In the genomic region with DNA sequence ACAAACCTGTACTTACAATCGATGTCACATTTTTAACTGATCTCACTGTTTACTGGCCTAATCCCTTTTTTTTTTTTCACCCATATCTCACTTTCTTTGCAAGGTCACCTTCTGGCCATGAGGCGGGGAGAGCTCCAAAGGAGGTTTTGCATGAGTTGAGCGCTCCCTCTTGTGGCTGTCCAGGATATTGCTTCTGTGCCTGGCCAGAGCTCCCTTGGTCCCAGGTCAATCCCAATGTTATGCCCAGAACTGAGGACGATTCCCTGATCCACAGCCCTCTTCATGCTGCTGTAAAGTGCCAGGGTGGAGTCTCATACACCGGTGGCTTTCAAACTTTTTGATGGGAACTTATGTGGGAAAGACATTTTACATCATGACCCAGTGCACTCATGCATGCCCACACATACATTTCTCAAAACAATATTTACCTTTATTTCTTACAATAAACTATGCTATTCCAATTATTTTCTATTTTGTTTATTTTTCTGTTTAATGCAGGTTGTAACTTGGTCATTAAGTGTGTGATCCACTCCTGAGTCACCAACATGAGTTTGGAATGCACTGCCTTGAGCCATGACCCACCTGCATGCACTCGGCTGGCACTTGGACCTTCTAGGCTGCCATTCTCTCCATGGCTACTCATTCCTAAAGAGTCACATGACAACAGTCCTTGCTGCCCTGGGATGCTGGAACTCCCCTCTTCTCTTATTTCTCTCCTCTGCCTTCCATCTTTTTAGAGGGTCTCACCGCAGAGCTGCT, we compare ENCODE assay signal across 7 cellular contexts. TPM values are rescaled to one million over a fixed set of nuclear protein-coding genes. Genes with fewer than 3 reads are reported as not detected.
DNase-seq lines count a peak whose midpoint lies in the region; ATAC-seq, FAIRE-seq and TF ChIP-seq lines count a peak whose summit lies in the region.

No MANE protein-coding gene starts in this region.

- no peaks in the 10 kb centered on the region for H3K9me3 Mint-ChIP-seq in activated CD4-positive, alpha-beta memory T cell treated with anti-CD3 and anti-CD28 coated beads, Interleukin-2, amount 10 ng/mL, durations not matched to agents 7 days and 5 days
- H3K9me3 Mint-ChIP-seq in mesothelial cell of epicardium = peaks cover 3% of the 10 kb centered on the region

- CTCF ChIA-PET in activated CD4-positive, alpha-beta memory T cell treated with anti-CD3 and anti-CD28 coated beads, Interleukin-2, amount 10 ng/mL, durations not matched to agents 7 days and 5 days (lab: Charles Lee) = interaction anchor here (0.6 to 7.8 kb wide), 59 partner anchors 8 to 567 kb away, joined by 3 to 313 read pairs (median 4); partner anchors contain the start of genes RTP2, RTP4 and SST
- CTCF ChIA-PET in H1 (lab: Charles Lee; ENCODE audit: partially characterized antibody) = interaction anchor here (0.6 to 20.1 kb wide), 96 partner anchors 8 to 1344 kb away, joined by 3 to 947 read pairs (median 5); partner anchors contain the start of genes RPL39L, RTP1, RTP2 and RTP4

- no peak overlapping the region for H2BK15ac ChIP-seq in H1 (ENCODE audit: low read length)

- TF ChIP-seq EP300 in H1 (IDR thresholded peaks at IDR 0.05; ENCODE audit: borderline replicate concordance in 1 of 2, low read depth in 2 of 2, low read length in 2 of 2) = no peak

- DNase-seq in GM13976 (ENCODE audit: low spot score) = peak; percentile 67
- peak; percentile 10 for DNase-seq in NCI-H748 treated with DMSO at 0.1 percent for 48 hours (lab: John Stamatoyannopoulos, UW)
- peak; percentile 68 for DNase-seq in activated CD4-positive, alpha-beta memory T cell treated with anti-CD3 and anti-CD28 coated beads, Interleukin-2, amount 10 ng/mL, durations not matched to agents 7 days and 5 days
- DNase-seq in H1 (ENCODE audit: low read depth in 1 of 2, low spot score in 2 of 2) = peak; percentile 63 to 96
- DNase-seq in mesothelial cell of epicardium (ENCODE audit: low spot score in 2 of 2, unreplicated experiment in 2 of 2) = peak; percentile 54 to 82
- DNase-seq in stimulated activated CD8-positive, alpha-beta memory T cell treated with anti-CD3 and anti-CD28 coated beads, Interleukin-4, amount 100 ng/mL, for 1 hour (ENCODE audit: low read depth in 2 of 2, low spot score in 1 of 2) = peak; percentile 27 to 42

- no peak overlapping the region for H3K14ac ChIP-seq in H1 (ENCODE audit: insufficient read length)

- H4K8ac ChIP-seq in H1 (ENCODE audit: extremely low read depth, insufficient read depth, low read length) = no peak overlapping the region

- H4K91ac ChIP-seq in H1 (replicated peaks; ENCODE audit: insufficient read length, low read length) = no peak overlapping the region

- H3K27ac ChIP-seq in H1 (ENCODE audit: low read depth, low read length) = no peak overlapping the region

- FAIRE-seq in H1 (lab: Jason Lieb, UNC) = peak; percentile 97

- H3K9me3 ChIP-seq in H1 (ENCODE audit: insufficient read depth in 2 of 2, low read depth in 1 of 2, low read length in 1 of 2) = no peaks in the 10 kb centered on the region

- no peaks in the 10 kb centered on the region for H3K79me2 ChIP-seq in H1 (ENCODE audit: control insufficient read depth in 1 of 2, insufficient read depth in 2 of 2, low read length in 2 of 2)

- ATAC-seq in HG03442 (IDR thresholded peaks at IDR 0.05; ENCODE audit: unreplicated experiment) = peak; percentile 67

- H3K4me2 ChIP-seq in H1 (ENCODE audit: insufficient read depth in 1 of 2, low read depth in 2 of 2, low read length in 2 of 2) = no peak overlapping the region

- H3K4me3 ChIP-seq in H1 (ENCODE audit: extremely low read depth in 1 of 4, insufficient read depth in 2 of 4, low read depth in 3 of 4, low read length in 4 of 4) = no peak overlapping the region

- H3K4me3 Mint-ChIP-seq in activated CD4-positive, alpha-beta memory T cell treated with anti-CD3 and anti-CD28 coated beads, Interleukin-2, amount 10 ng/mL, durations not matched to agents 7 days and 5 days = no peak overlapping the region
- H3K4me3 Mint-ChIP-seq in mesothelial cell of epicardium = no peak overlapping the region

- no peak overlapping the region for H3K23ac ChIP-seq in H1 (ENCODE audit: insufficient read length)

- no peaks in the 10 kb centered on the region for H4K20me1 ChIP-seq in H1 (replicated peaks in 1 of 2; ENCODE audit: control insufficient read depth in 1 of 2, insufficient read depth in 2 of 2, low read length in 2 of 2)

- H3K18ac ChIP-seq in H1 (ENCODE audit: extremely low read depth, low read length) = no peak overlapping the region

- 39% methylated on average over 7 of the region's 7 CpGs; no CpG with 5 or more reads in 1 of the 2 experiments for WGBS in H1 (ENCODE audit: extremely low coverage in 1 of 2, insufficient coverage in 1 of 2, insufficient read length in 1 of 2, insufficient replicate concordance in 2 of 2, low coverage in 1 of 2, low lambda C conversion rate in 2 of 2, missing lambda C conversion rate in 1 of 2), 2 experiments

- no peak overlapping the region for H2BK5ac ChIP-seq in H1 (ENCODE audit: low read depth, low read length)

- H3K27me3 ChIP-seq in H1 (replicated peaks in 1 of 4; ENCODE audit: control insufficient read depth in 3 of 4, extremely low read depth in 1 of 4, insufficient read depth in 3 of 4, low read length in 3 of 4) = peaks cover 0 to 3% (median 0%) of the 10 kb centered on the region in 4 experiments; a peak in 1 of 7 replicates

- peak; percentile 99 for TF ChIP-seq RAD21 in H1 (IDR thresholded peaks at IDR 0.05 in 1 of 2, conservative IDR thresholded peaks at IDR 0.05 in 1 of 2; ENCODE audit: low read depth in 2 of 2, low read length in 2 of 2)

- H3K56ac ChIP-seq in H1 (replicated peaks; ENCODE audit: insufficient read length, low read depth, low read length) = no peak overlapping the region

- no peak overlapping the region for H2BK20ac ChIP-seq in H1 (ENCODE audit: low read length)

- H2BK12ac ChIP-seq in H1 (ENCODE audit: low read depth, low read length) = no peak overlapping the region

- no peak overlapping the region for H3K27ac Mint-ChIP-seq in activated CD4-positive, alpha-beta memory T cell treated with anti-CD3 and anti-CD28 coated beads, Interleukin-2, amount 10 ng/mL, durations not matched to agents 7 days and 5 days
- peak overlapping the region; percentile 4 for H3K27ac Mint-ChIP-seq in mesothelial cell of epicardium

- no peaks in the 10 kb centered on the region for H3K23me2 ChIP-seq in H1 (ENCODE audit: low read depth, low read length)

- H4K5ac ChIP-seq in H1 (ENCODE audit: insufficient read length, low read depth, low read length) = no peak overlapping the region

- H2AK5ac ChIP-seq in H1 (ENCODE audit: low read depth, low read length) = no peak overlapping the region

- no peaks in the 10 kb centered on the region for H3K36me3 Mint-ChIP-seq in activated CD4-positive, alpha-beta memory T cell treated with anti-CD3 and anti-CD28 coated beads, Interleukin-2, amount 10 ng/mL, durations not matched to agents 7 days and 5 days (ENCODE audit: low read depth)
- no peaks in the 10 kb centered on the region for H3K36me3 Mint-ChIP-seq in mesothelial cell of epicardium

- H3K9ac ChIP-seq in H1 (replicated peaks in 1 of 4; ENCODE audit: extremely low read depth in 1 of 4, low read depth in 3 of 4, low read length in 3 of 4) = no peak overlapping the region

- H3K27me3 Mint-ChIP-seq in activated CD4-positive, alpha-beta memory T cell treated with anti-CD3 and anti-CD28 coated beads, Interleukin-2, amount 10 ng/mL, durations not matched to agents 7 days and 5 days = peaks cover 59% of the 10 kb centered on the region
- peaks cover 13% of the 10 kb centered on the region for H3K27me3 Mint-ChIP-seq in mesothelial cell of epicardium (ENCODE audit: low read depth)

- POLR2A ChIA-PET in activated CD4-positive, alpha-beta memory T cell treated with anti-CD3 and anti-CD28 coated beads, Interleukin-2, amount 10 ng/mL, durations not matched to agents 7 days and 5 days (lab: Charles Lee) = interaction anchor here (0.9 to 1.4 kb wide), 4 partner anchors 65 to 459 kb away, joined by 3 to 9 read pairs (median 3); no protein-coding TSS in a partner anchor
- POLR2A ChIA-PET in H1 (lab: Charles Lee; ENCODE audit: partially characterized antibody) = interaction anchor here (1.4 to 1.6 kb wide), 2 partner anchors 360 to 361 kb away, joined by 4 to 19 read pairs; no protein-coding TSS in a partner anchor

- H3K79me1 ChIP-seq in H1 (ENCODE audit: low read depth, low read length) = no peaks in the 10 kb centered on the region

- no peaks in the 10 kb centered on the region; a peak in 1 of 7 replicates for H3K4me1 ChIP-seq in H1 (replicated peaks in 1 of 4; ENCODE audit: control insufficient read depth in 3 of 4, insufficient read depth in 4 of 4, low read length in 3 of 4)

- no peak for TF ChIP-seq POLR2A in H1 (IDR thresholded peaks at IDR 0.05; ENCODE audit: control extremely low read depth in 1 of 2, low read depth in 2 of 2, low read length in 2 of 2)

- in situ Hi-C loops in GM13976 (cut with MboI; ENCODE audit: low sequenced_read_pairs, unreplicated experiment) = loop anchor here (5.0 kb wide), 2 partner anchors 63 to 363 kb away; no protein-coding TSS in a partner anchor

- no peaks in the 10 kb centered on the region for H3K36me3 ChIP-seq in H1 (ENCODE audit: control insufficient read depth in 2 of 4, insufficient read depth in 4 of 4, low read length in 3 of 4)

- TF ChIP-seq CTCF in GM13976 (IDR thresholded peaks at IDR 0.05; ENCODE audit: borderline replicate concordance, control extremely low read depth, extremely low read depth, insufficient read depth, missing control alignments) (peak; percentile 96), H1 (IDR thresholded peaks at IDR 0.05; ENCODE audit: control extremely low read depth in 1 of 3, insufficient read depth in 1 of 3, low read depth in 1 of 3, low read length in 3 of 3) (peak; percentile 86 to 98 (median 96)), mesothelial cell of epicardium (IDR thresholded peaks at IDR 0.05; ENCODE audit: unreplicated experiment) (peak; percentile 92)

- H3K4me1 Mint-ChIP-seq in activated CD4-positive, alpha-beta memory T cell treated with anti-CD3 and anti-CD28 coated beads, Interleukin-2, amount 10 ng/mL, durations not matched to agents 7 days and 5 days = peaks cover 2% of the 10 kb centered on the region
- H3K4me1 Mint-ChIP-seq in mesothelial cell of epicardium = peaks cover 17% of the 10 kb centered on the region

- H2AFZ ChIP-seq in H1 (ENCODE audit: low read length) = no peak overlapping the region

- H3K4ac ChIP-seq in H1 (replicated peaks; ENCODE audit: insufficient read length, low read depth, low read length) = no peak overlapping the region

- no peak overlapping the region for H2BK120ac ChIP-seq in H1 (replicated peaks; ENCODE audit: low read depth, low read length)

RNA-seq across cellular contexts. Expression of gene SST, which starts 9.6 kb away (rescaled TPM):
- total RNA-seq in activated CD4-positive, alpha-beta memory T cell treated with anti-CD3 and anti-CD28 coated beads, Interleukin-2, amount 10 ng/mL, durations not matched to agents 7 days and 5 days = not detected
- total RNA-seq in H1 (2021; fragmentation: NEBNext Ultra II Directional; extraction: Animal tissue kit (Norgen Biotek cat#: 25700)) = 1.3 TPM in 1 of 2 replicates, not detected in the other
- 0.50 and 0.74 TPM in 2 replicates for polyA plus RNA-seq in H1 (2011; rRNA removed)
- polyA plus RNA-seq in H1 (2011; cell fraction: cytosol; rRNA removed) = 0.34 TPM
- polyA plus RNA-seq in H1 (2011; cell fraction: nucleus; rRNA removed) = not detected
- 0.46 to 0.53 TPM in 2 of 4 replicates, not detected in the others for polyA plus RNA-seq in H1 (2012, experiment 1 of 2)
- not detected for polyA plus RNA-seq in H1 (2012, experiment 2 of 2)
- polyA plus RNA-seq in H1 (2013, experiment 1 of 2) = 2.3 TPM
- 2.9 TPM for polyA plus RNA-seq in H1 (2013, experiment 2 of 2)
- polyA minus RNA-seq in H1 (2011; rRNA and poly(A)+ RNA removed) = not detected in 2 replicates
- not detected for polyA minus RNA-seq in H1 (2011; cell fraction: cytosol; rRNA and poly(A)+ RNA removed)
- not detected for polyA minus RNA-seq in H1 (2011; cell fraction: nucleus; rRNA and poly(A)+ RNA removed)
- 5.6 to 10.8 TPM (median 7.3 TPM) in 3 replicates for total RNA-seq in mesothelial cell of epicardium

RNA-seq across cellular contexts. Expression of gene RTP2, which starts 22.5 kb away (rescaled TPM):
- total RNA-seq in activated CD4-positive, alpha-beta memory T cell treated with anti-CD3 and anti-CD28 coated beads, Interleukin-2, amount 10 ng/mL, durations not matched to agents 7 days and 5 days = not detected
- not detected in 2 replicates for total RNA-seq in H1 (2021; fragmentation: NEBNext Ultra II Directional; extraction: Animal tissue kit (Norgen Biotek cat#: 25700))
- not detected in 2 replicates for polyA plus RNA-seq in H1 (2011; rRNA removed)
- polyA plus RNA-seq in H1 (2011; cell fraction: cytosol; rRNA removed) = not detected
- not detected for polyA plus RNA-seq in H1 (2011; cell fraction: nucleus; rRNA removed)
- polyA plus RNA-seq in H1 (2012, experiment 1 of 2) = not detected in 4 replicates
- not detected for polyA plus RNA-seq in H1 (2012, experiment 2 of 2)
- polyA plus RNA-seq in H1 (2013, experiment 1 of 2) = not detected
- polyA plus RNA-seq in H1 (2013, experiment 2 of 2) = not detected
- polyA minus RNA-seq in H1 (2011; rRNA and poly(A)+ RNA removed) = not detected in 2 replicates
- polyA minus RNA-seq in H1 (2011; cell fraction: cytosol; rRNA and poly(A)+ RNA removed) = not detected
- polyA minus RNA-seq in H1 (2011; cell fraction: nucleus; rRNA and poly(A)+ RNA removed) = not detected
- total RNA-seq in mesothelial cell of epicardium = not detected in 3 replicates

Comparison
In these comparisons a context has a peak if more than half of its experiments do, and no peak if none do; other contexts are left out.
1. DNase-seq: peak in every context shown above with its lines; median percentile 80 in H1; 68 in activated CD4-positive, alpha-beta memory T cell treated with anti-CD3 and anti-CD28 coated beads, Interleukin-2, amount 10 ng/mL, durations not matched to agents 7 days and 5 days; 68 in mesothelial cell of epicardium; 67 in GM13976; 34 in stimulated activated CD8-positive, alpha-beta memory T cell treated with anti-CD3 and anti-CD28 coated beads, Interleukin-4, amount 100 ng/mL, for 1 hour; 10 in NCI-H748 treated with DMSO at 0.1 percent for 48 hours.